In genomic region chr6:29661071-29661470, GRCh38 we compare ENCODE assay signal across 21 cellular contexts. TPM values are rescaled to one million over a fixed set of nuclear protein-coding genes. Genes with fewer than 3 reads are reported as not detected.
"Had no signal": no experiment of that assay in that cellular context is flagged by ENCODE, and none has a peak within 500 bp of the region (broad histone marks: within the 10 kb centered on the region; RNA-seq: fewer than 3 reads in every experiment).

No MANE protein-coding gene starts in this region.

- ATAC-seq: activated CD8-positive, alpha-beta T cell treated with anti-CD3 and anti-CD28 coated beads, Interleukin-2, amount 10 ng/mL, durations not matched to agents 7 days and 5 days; body of pancreas; gastrocnemius medialis; heart right ventricle; naive thymus-derived CD8-positive, alpha-beta T cell; stimulated activated memory B cell treated with anti-CD40 and anti-IgM and Interleukin-4, amounts not matched to agents 10 μg/mL and 1 μg/mL and 100 μg/mL, for 72 hours had no signal

- DNase-seq: activated CD4-positive, alpha-beta T cell treated with anti-CD3 and anti-CD28 coated beads, Interleukin-2, amount 10 ng/mL, durations not matched to agents 24 days and 14 days; activated CD4-positive, CD25-positive, alpha-beta regulatory T cell; activated CD8-positive, alpha-beta memory T cell treated with anti-CD3 and anti-CD28 coated beads, Interleukin-2, amount 50 U/mL, for 4 hours; activated CD8-positive, alpha-beta T cell treated with anti-CD3 and anti-CD28 coated beads, Interleukin-2, amount 10 ng/mL, durations not matched to agents 7 days and 5 days; activated gamma-delta T cell treated with Interleukin-2 at 50 U/mL for 16 hours; amniotic stem cell; body of pancreas; cerebellar nuclear complex; erythroblast; gastrocnemius medialis; heart right ventricle; left ventricle myocardium inferior; naive thymus-derived CD8-positive, alpha-beta T cell had no signal

- H3K36me3 Mint-ChIP-seq: activated naive CD8-positive, alpha-beta T cell; stimulated activated memory B cell treated with anti-CD40 and anti-IgM and Interleukin-4, amounts not matched to agents 10 μg/mL and 1 μg/mL and 100 μg/mL, for 72 hours had no signal

- H3K9me3 Mint-ChIP-seq: activated CD4-positive, alpha-beta T cell treated with anti-CD3 and anti-CD28 coated beads, Interleukin-2, amount 10 ng/mL, durations not matched to agents 24 days and 14 days; naive thymus-derived CD8-positive, alpha-beta T cell; stimulated activated memory B cell treated with anti-CD40 and anti-IgM and Interleukin-4, amounts not matched to agents 10 μg/mL and 1 μg/mL and 100 μg/mL, for 72 hours; T-helper 2 cell treated with Interferon-gamma antibody and Interleukin-4, amounts not matched to agents 5 μg/mL and 100 μg/mL, for 36 hours had no signal

- H3K4me1 Mint-ChIP-seq: naive thymus-derived CD8-positive, alpha-beta T cell; stimulated activated memory B cell treated with anti-CD40 and anti-IgM and Interleukin-4, amounts not matched to agents 10 μg/mL and 1 μg/mL and 100 μg/mL, for 72 hours had no signal

- H3K4me3 ChIP-seq: body of pancreas, gastrocnemius medialis, heart right ventricle, left ventricle myocardium inferior, tibial nerve had no signal

- H3K4me1 ChIP-seq: body of pancreas, gastrocnemius medialis, tibial nerve had no signal

- H3K36me3 ChIP-seq: gastrocnemius medialis, heart right ventricle, left ventricle myocardium inferior, neutrophil, tibial nerve had no signal

- H3K27ac Mint-ChIP-seq: activated CD4-positive, alpha-beta T cell treated with anti-CD3 and anti-CD28 coated beads, Interleukin-2, amount 10 ng/mL, durations not matched to agents 24 days and 14 days; activated CD8-positive, alpha-beta T cell treated with anti-CD3 and anti-CD28 coated beads, Interleukin-2, amount 10 ng/mL, durations not matched to agents 7 days and 5 days; activated naive CD8-positive, alpha-beta T cell; stimulated activated memory B cell treated with anti-CD40 and anti-IgM and Interleukin-4, amounts not matched to agents 10 μg/mL and 1 μg/mL and 100 μg/mL, for 72 hours; T-helper 2 cell treated with Interferon-gamma antibody and Interleukin-4, amounts not matched to agents 5 μg/mL and 100 μg/mL, for 36 hours had no signal

- H3K4me3 Mint-ChIP-seq: activated CD4-positive, alpha-beta T cell treated with anti-CD3 and anti-CD28 coated beads, Interleukin-2, amount 10 ng/mL, durations not matched to agents 24 days and 14 days; activated CD8-positive, alpha-beta T cell treated with anti-CD3 and anti-CD28 coated beads, Interleukin-2, amount 10 ng/mL, durations not matched to agents 7 days and 5 days; activated naive CD8-positive, alpha-beta T cell; stimulated activated memory B cell treated with anti-CD40 and anti-IgM and Interleukin-4, amounts not matched to agents 10 μg/mL and 1 μg/mL and 100 μg/mL, for 72 hours; T-helper 2 cell treated with Interferon-gamma antibody and Interleukin-4, amounts not matched to agents 5 μg/mL and 100 μg/mL, for 36 hours had no signal

- H3K27ac ChIP-seq: body of pancreas, gastrocnemius medialis, heart right ventricle, left ventricle myocardium inferior, neutrophil, tibial nerve had no signal

- H3K27me3 ChIP-seq: body of pancreas had no signal

RNA-seq across cellular contexts. Expression of gene MOG, which starts 4.2 kb away (rescaled TPM):
- total RNA-seq: activated CD4-positive, alpha-beta T cell treated with anti-CD3 and anti-CD28 coated beads, Interleukin-2, amount 10 ng/mL, durations not matched to agents 24 days and 14 days; activated CD8-positive, alpha-beta T cell treated with anti-CD3 and anti-CD28 coated beads, Interleukin-2, amount 10 ng/mL, durations not matched to agents 7 days and 5 days; body of pancreas; dermis microvascular lymphatic vessel endothelial cell; gastrocnemius medialis; kidney epithelial cell; mucosa of gallbladder; naive thymus-derived CD8-positive, alpha-beta T cell; tibial nerve had no signal
- polyA plus RNA-seq: naive thymus-derived CD8-positive, alpha-beta T cell had no signal

RNA-seq across cellular contexts. Expression of gene ZFP57, which starts 19.9 kb away (rescaled TPM):
- total RNA-seq: activated CD8-positive, alpha-beta T cell treated with anti-CD3 and anti-CD28 coated beads, Interleukin-2, amount 10 ng/mL, durations not matched to agents 7 days and 5 days; body of pancreas; left ventricle myocardium inferior had no signal
